ENCODE assay signal across 1 cellular context in the genomic region with DNA sequence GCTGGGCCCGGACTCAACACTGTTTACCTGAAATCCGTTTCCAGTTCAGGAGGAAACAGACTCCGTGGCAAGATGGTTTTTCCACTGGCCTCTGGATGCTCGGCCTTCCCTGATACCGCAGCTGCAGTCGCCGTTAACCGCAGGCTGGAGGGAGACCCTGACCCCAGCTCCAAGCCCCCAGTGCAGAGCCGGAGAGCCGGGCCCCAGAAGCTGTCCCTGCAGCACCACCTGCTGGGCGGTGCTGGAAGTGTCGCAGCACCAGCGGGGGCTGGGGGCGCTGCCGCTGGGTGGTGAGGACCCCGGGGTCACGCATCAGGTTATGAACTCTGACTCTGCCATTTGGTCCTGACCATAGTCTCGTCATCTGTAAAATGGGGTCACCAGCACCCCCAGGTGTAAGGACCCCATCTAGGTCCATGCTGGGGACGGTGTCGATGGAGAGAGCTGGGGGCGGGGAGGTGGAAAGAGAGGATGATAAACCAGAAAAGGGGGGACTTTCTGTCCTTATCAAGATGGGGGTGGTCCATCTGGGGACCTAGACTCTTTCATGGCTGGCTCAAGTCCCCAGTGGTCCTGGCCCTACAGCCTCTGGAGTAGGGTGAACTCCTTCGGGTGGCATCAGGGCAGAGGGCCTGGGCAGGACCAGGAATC.
A peak's percentile ranks its signal among the peaks of the same experiment; 100 is the strongest.
TF ChIP-seq lines count a peak whose summit lies in the region.

No MANE protein-coding gene starts in this region.

TF ChIP-seq in IMR-90, 13 proteins besides CTCF, POLR2A, EP300 and RAD21 (continued from another document):
- TF ChIP-seq SMC3 (IDR thresholded peaks at IDR 0.05; ENCODE audit: low read depth, low read length): peak; percentile 55
